In genomic region chr16:85530370-85530739, GRCh38 we compare ENCODE assay signal across 1 cellular context.
TF ChIP-seq lines count a peak whose summit lies in the region.

No MANE protein-coding gene starts in this region.

TF ChIP-seq in WTC11, 78 proteins besides CTCF, POLR2A, EP300 and RAD21 (continued from another document):
- TF ChIP-seq AR (CRISPR knock-in tag; IDR thresholded peaks at IDR 0.05) (no peak), ZNF425 (CRISPR knock-in tag; conservative IDR thresholded peaks at IDR 0.05) (no peak), CREB1 (CRISPR knock-in tag; IDR thresholded peaks at IDR 0.05) (no peak), ELF4 (CRISPR knock-in tag; IDR thresholded peaks at IDR 0.05; ENCODE audit: low read depth) (no peak), SMAD4 (CRISPR knock-in tag; IDR thresholded peaks at IDR 0.05) (no peak), EMX1 (CRISPR knock-in tag; IDR thresholded peaks at IDR 0.05) (no peak)
- TF ChIP-seq, protein P1, sequence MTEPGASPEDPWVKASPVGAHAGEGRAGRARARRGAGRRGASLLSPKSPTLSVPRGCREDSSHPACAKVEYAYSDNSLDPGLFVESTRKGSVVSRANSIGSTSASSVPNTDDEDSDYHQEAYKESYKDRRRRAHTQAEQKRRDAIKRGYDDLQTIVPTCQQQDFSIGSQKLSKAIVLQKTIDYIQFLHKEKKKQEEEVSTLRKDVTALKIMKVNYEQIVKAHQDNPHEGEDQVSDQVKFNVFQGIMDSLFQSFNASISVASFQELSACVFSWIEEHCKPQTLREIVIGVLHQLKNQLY (CRISPR knock-in tag; IDR thresholded peaks at IDR 0.05): no peak
- TF ChIP-seq, protein P2, sequence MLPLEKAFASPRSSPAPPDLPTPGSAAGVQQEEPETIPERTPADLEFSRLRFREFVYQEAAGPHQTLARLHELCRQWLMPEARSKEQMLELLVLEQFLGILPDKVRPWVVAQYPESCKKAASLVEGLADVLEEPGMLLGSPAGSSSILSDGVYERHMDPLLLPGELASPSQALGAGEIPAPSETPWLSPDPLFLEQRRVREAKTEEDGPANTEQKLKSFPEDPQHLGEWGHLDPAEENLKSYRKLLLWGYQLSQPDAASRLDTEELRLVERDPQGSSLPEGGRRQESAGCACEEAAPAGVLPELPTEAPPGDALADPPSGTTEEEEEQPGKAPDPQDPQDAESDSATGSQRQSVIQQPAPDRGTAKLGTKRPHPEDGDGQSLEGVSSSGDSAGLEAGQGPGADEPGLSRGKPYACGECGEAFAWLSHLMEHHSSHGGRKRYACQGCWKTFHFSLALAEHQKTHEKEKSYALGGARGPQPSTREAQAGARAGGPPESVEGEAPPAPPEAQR (CRISPR knock-in tag; IDR thresholded peaks at IDR 0.05): no peak
- TF ChIP-seq, protein P3, sequence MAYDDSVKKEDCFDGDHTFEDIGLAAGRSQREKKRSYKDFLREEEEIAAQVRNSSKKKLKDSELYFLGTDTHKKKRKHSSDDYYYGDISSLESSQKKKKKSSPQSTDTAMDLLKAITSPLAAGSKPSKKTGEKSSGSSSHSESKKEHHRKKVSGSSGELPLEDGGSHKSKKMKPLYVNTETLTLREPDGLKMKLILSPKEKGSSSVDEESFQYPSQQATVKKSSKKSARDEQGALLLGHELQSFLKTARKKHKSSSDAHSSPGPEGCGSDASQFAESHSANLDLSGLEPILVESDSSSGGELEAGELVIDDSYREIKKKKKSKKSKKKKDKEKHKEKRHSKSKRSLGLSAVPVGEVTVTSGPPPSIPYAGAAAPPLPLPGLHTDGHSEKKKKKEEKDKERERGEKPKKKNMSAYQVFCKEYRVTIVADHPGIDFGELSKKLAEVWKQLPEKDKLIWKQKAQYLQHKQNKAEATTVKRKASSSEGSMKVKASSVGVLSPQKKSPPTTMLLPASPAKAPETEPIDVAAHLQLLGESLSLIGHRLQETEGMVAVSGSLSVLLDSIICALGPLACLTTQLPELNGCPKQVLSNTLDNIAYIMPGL (CRISPR knock-in tag; IDR thresholded peaks at IDR 0.05): no peak
